ENCODE assay signal across 21 cellular contexts in the genomic region with DNA sequence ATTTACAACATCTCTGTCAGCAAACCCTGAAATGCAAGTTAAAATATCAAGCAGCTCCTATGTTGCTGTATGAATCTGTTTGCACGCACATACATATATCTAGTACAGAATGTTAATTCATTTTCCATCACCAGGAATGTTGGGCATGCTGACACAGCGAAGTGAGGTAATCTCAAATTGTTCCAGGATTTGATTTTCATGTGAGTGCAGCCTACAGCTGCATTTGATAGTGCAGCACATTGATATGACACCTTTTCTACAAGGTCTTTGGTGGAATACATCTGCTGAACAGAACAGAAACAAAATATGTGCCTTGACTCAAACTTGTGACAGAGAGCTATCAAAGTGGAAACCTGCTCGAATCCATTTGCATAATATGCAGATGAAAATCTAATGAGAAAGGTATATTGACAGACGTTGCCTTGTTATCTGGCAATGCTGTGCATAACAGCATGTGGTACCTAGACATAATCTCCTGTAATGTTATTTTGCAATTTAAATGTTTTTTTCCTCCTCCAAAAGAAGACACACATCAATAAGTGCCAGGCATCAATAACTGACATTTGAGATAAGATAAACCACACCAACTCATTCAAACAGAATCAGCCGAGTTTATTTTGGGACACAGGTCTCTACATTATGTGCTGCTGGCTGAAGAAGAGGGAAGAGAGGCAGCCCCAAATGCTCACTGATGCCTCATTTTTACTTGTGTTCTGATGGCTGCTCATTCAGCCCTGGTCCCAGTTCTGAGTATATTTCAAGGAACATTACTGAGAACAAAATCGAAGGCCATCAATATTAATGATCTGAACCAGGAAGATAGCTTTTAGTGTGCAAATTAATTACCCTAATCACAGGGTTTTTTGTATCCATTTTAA.
DNase-seq lines count a peak whose midpoint lies in the region; ATAC-seq, FAIRE-seq and TF ChIP-seq lines count a peak whose summit lies in the region.
"Had no signal": no experiment of that assay in that cellular context is flagged by ENCODE, and none has a peak within 500 bp of the region (broad histone marks: within the 10 kb centered on the region; RNA-seq: fewer than 3 reads in every experiment).

No MANE protein-coding gene starts in this region.

- TF ChIP-seq CTCF in choroid plexus epithelial cell (conservative IDR thresholded peaks at IDR 0.05; ENCODE audit: low read depth, low read length) = no peak

- ATAC-seq in esophagus mucosa = no peak
- no peak for ATAC-seq in HG02642 (IDR thresholded peaks at IDR 0.05; ENCODE audit: poor library complexity, unreplicated experiment)
- ATAC-seq: activated CD8-positive, alpha-beta T cell treated with anti-CD3 and anti-CD28 coated beads, Interleukin-2, amount 10 ng/mL, durations not matched to agents 7 days and 5 days; activated T-cell treated with anti-CD3 and anti-CD28 coated beads, Interleukin-2, amount 50 U/mL, for 72 hours; gastroesophageal sphincter; natural killer cell treated with Interleukin-12 subunit alpha and Interleukin-12 subunit beta and Interleukin-15 and Interleukin-18, amount 100 ng/mL, for 72 hours; right cardiac atrium had no signal

- no peak overlapping the region for H3K4me3 ChIP-seq in choroid plexus epithelial cell (ENCODE audit: low read depth, low read length)
- H3K4me3 ChIP-seq: gastroesophageal sphincter had no signal

- FAIRE-seq in RCC 7860 (lab: Jason Lieb, UNC) = no peak

- DNase-seq in Ammon's horn (ENCODE audit: low spot score) (peak; percentile 13), NCI-H146 treated with DMSO at 0.1 percent for 48 hours (lab: John Stamatoyannopoulos, UW; ENCODE audit: unreplicated experiment) (peak; percentile 68), choroid plexus epithelial cell (ENCODE audit: low read depth) (peak; percentile 7), medulla oblongata (ENCODE audit: extremely low spot score) (peak; percentile 54), RCC 7860 (ENCODE audit: low spot score) (no peak)
- DNase-seq in activated effector memory CD4-positive, alpha-beta T cell treated with Interleukin-2 at 50 U/mL for 16 hours = no peak
- DNase-seq: activated B cell treated with CpG ODN at 0.5 μM for 24 hours; activated CD8-positive, alpha-beta T cell treated with anti-CD3 and anti-CD28 coated beads, Interleukin-2, amount 10 ng/mL, durations not matched to agents 7 days and 5 days; activated naive CD8-positive, alpha-beta T cell treated with anti-CD3 and anti-CD28 coated beads, Interleukin-2, amount 10 ng/mL, durations not matched to agents 7 days and 5 days; activated T-cell treated with anti-CD3 and anti-CD28 coated beads, Interleukin-2, amount 50 U/mL, for 72 hours; central memory CD4-positive, alpha-beta T cell; immature natural killer cell; KBM-7; NCI-H2171 treated with DMSO at 0.1 percent for 48 hours; right cardiac atrium; stimulated activated naive CD4-positive, alpha-beta T cell treated with Interleukin-2 at 50 U/mL for 16 hours; T-helper 1 cell had no signal

Comparison
In these comparisons a context has a peak if more than half of its experiments do, and no peak if none do; other contexts are left out.
1. DNase-seq: peak in Ammon's horn (single experiment), NCI-H146 treated with DMSO at 0.1 percent for 48 hours (single experiment), choroid plexus epithelial cell (single experiment) and medulla oblongata (single experiment); none in activated effector memory CD4-positive, alpha-beta T cell treated with Interleukin-2 at 50 U/mL for 16 hours (single experiment) and RCC 7860 (single experiment).